21 cellular contexts compared by ENCODE assay signal in the genomic region with DNA sequence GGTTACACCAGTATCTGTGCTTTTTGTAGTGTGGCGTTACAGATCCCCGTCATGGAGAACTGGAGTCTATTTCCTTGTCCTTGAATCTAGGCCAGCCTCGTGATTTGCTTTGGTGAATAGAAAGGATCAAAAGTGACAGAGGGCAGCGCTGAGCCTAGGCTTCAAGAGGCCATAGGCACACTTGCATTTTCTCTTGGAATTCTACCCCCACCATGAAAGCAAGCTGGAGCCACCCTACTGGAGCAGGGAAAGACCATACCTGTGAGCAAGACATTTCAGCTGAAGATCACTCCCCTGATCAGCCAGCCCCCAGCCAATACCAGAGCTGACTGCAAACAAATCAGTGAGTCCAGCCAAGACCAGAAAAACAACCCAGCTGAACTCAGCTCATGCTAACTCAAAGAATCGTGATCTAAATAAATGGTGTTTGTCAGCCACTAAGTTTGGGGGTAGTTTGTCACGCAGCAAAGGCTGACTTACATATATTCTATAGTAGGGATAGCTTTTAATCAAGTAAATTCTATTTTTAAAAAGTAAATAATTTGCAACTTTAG.
DNase-seq lines count a peak whose midpoint lies in the region; ATAC-seq and TF ChIP-seq lines count a peak whose summit lies in the region.
"Had no signal": no experiment of that assay in that cellular context is flagged by ENCODE, and none has a peak within 500 bp of the region (broad histone marks: within the 10 kb centered on the region; RNA-seq: fewer than 3 reads in every experiment).

No MANE protein-coding gene starts in this region.

- 63% methylated on average over 6 of the region's 6 CpGs for WGBS in hepatocyte (ENCODE audit: low lambda C conversion rate, missing lambda C conversion rate)

- H3K9ac ChIP-seq in HUES48 (ENCODE audit: low read depth, low read length): no peak overlapping the region

- no peak for ATAC-seq in HG03469 (IDR thresholded peaks at IDR 0.05; ENCODE audit: unreplicated experiment)

- H3K4me1 ChIP-seq in HUES48 (ENCODE audit: control insufficient read depth, insufficient read depth, low read length) (peaks cover 6% of the 10 kb centered on the region; the same call in 1 of the 2 replicates), hepatocyte (ENCODE audit: insufficient read depth) (peaks cover 33% of the 10 kb centered on the region), osteoblast (ENCODE audit: insufficient read depth, low read length) (peaks cover 13% of the 10 kb centered on the region)
- H3K4me1 ChIP-seq: Peyer's patch had no signal

- H2AFZ ChIP-seq in hepatocyte: no peak overlapping the region
- peak overlapping the region; percentile 38 for H2AFZ ChIP-seq in osteoblast (ENCODE audit: low read length)

- H3K79me2 ChIP-seq in hepatocyte (no peaks in the 10 kb centered on the region), osteoblast (ENCODE audit: insufficient read depth, low read length) (no peaks in the 10 kb centered on the region)

- TF ChIP-seq CTCF in hepatocyte (IDR thresholded peaks at IDR 0.05; ENCODE audit: poor library complexity): no peak
- no peak for TF ChIP-seq CTCF in osteoblast (IDR thresholded peaks at IDR 0.05; ENCODE audit: extremely low read depth, low read depth, low read length)

- H3K4me2 ChIP-seq in hepatocyte: no peak overlapping the region
- H3K4me2 ChIP-seq in osteoblast (ENCODE audit: insufficient read depth, low read length): peak overlapping the region; percentile 15

- no peaks in the 10 kb centered on the region for H3K9me2 ChIP-seq in hepatocyte (replicated peaks; ENCODE audit: insufficient read depth)

- H3K4me3 ChIP-seq in HUES48 (ENCODE audit: low read depth, low read length) (no peak overlapping the region), hepatocyte (no peak overlapping the region), osteoblast (ENCODE audit: insufficient read depth, low read length) (no peak overlapping the region)
- H3K4me3 ChIP-seq: Peyer's patch had no signal

- peak overlapping the region; percentile 21 for H3K27ac ChIP-seq in HUES48 (ENCODE audit: low read depth, low read length)
- peak overlapping the region; percentile 76 for H3K27ac ChIP-seq in hepatocyte
- no peak overlapping the region for H3K27ac ChIP-seq in osteoblast (ENCODE audit: low read depth, low read length)
- H3K27ac ChIP-seq: 22Rv1, Peyer's patch had no signal

- H3K9me3 ChIP-seq in HUES48 (ENCODE audit: control insufficient read depth, insufficient read depth, low read length) (no peaks in the 10 kb centered on the region), hepatocyte (ENCODE audit: low read depth) (no peaks in the 10 kb centered on the region), osteoblast (ENCODE audit: low read depth, low read length) (no peaks in the 10 kb centered on the region)
- H3K9me3 ChIP-seq: BE2C, Peyer's patch had no signal

- no peaks in the 10 kb centered on the region for H4K20me1 ChIP-seq in hepatocyte (ENCODE audit: insufficient read depth, poor library complexity, severe bottlenecking)
- H4K20me1 ChIP-seq in osteoblast (ENCODE audit: insufficient read depth, low read length): no peaks in the 10 kb centered on the region

- H3K27me3 ChIP-seq in HUES48 (ENCODE audit: control insufficient read depth, insufficient read depth, low read length) (no peaks in the 10 kb centered on the region), hepatocyte (no peaks in the 10 kb centered on the region), osteoblast (ENCODE audit: insufficient read depth, low read length) (no peaks in the 10 kb centered on the region)
- H3K27me3 ChIP-seq: BE2C, Peyer's patch had no signal

- H3K36me3 ChIP-seq in HUES48 (ENCODE audit: control insufficient read depth, insufficient read depth, low read length) (no peaks in the 10 kb centered on the region), hepatocyte (replicated peaks; ENCODE audit: insufficient read depth, low read depth) (no peaks in the 10 kb centered on the region), osteoblast (ENCODE audit: insufficient read depth, low read length) (no peaks in the 10 kb centered on the region)
- H3K36me3 ChIP-seq: BE2C, Peyer's patch had no signal

- peak; percentile 8 for DNase-seq in NCI-H510A treated with DMSO at 0.1 percent for 48 hours (lab: John Stamatoyannopoulos, UW)
- no peak for DNase-seq in NCI-H510A (lab: John Stamatoyannopoulos, UW)
- DNase-seq in hepatocyte (ENCODE audit: low spot score): no peak
- no peak for DNase-seq in osteoblast (ENCODE audit: insufficient read length, low spot score, missing footprints)
- no peak for DNase-seq in NCI-H128 (lab: John Stamatoyannopoulos, UW; ENCODE audit: unreplicated experiment)
- DNase-seq in NCI-H446 (lab: John Stamatoyannopoulos, UW): no peak
- DNase-seq: BE2C; CD4-positive, CD25-positive, alpha-beta regulatory T cell; NCI-H1092; NCI-H1436; NCI-H187; NCI-H2081 treated with DMSO at 0.1 percent for 48 hours; NCI-H2171 treated with DMSO at 0.1 percent for 48 hours; NCI-H345; NCI-H526; Peyer's patch; SHP77 treated with DMSO at 0.1 percent for 48 hours; SW 1271 had no signal
